ENCODE assay signal across 7 cellular contexts in the genomic region with DNA sequence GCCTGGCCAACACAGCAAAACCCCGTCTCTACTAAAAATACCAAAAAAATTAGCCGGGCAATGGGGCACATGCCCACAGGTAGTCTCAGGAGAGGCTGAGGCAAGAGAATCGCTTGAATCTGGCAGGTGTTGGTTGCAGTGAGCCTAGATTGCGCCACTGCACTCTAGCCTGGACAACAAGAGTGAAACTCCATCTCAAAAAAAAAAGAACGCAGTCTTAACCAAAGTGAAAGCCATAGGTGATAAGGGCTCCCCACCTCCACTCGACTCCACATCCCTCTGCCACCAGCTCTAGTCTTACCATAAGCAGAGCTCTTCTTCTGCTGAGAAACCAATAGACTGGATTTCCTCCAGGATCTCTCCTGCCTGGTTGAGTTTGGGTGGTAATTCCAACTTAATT.
"Had no signal": no experiment of that assay in that cellular context is flagged by ENCODE, and none has a peak within 500 bp of the region (broad histone marks: within the 10 kb centered on the region; RNA-seq: fewer than 3 reads in every experiment).

No MANE protein-coding gene starts in this region.

- FAIRE-seq: HTR-8/SVneo, K562 had no signal

- ATAC-seq: HepG2, K562 had no signal

- H3K27ac ChIP-seq: HL-60 had no signal

- H3K4me3 ChIP-seq: K562 had no signal

- DNase-seq: IMR-90, KBM-7, KG1 had no signal
